10 cellular contexts compared by ENCODE assay signal in the genomic region with DNA sequence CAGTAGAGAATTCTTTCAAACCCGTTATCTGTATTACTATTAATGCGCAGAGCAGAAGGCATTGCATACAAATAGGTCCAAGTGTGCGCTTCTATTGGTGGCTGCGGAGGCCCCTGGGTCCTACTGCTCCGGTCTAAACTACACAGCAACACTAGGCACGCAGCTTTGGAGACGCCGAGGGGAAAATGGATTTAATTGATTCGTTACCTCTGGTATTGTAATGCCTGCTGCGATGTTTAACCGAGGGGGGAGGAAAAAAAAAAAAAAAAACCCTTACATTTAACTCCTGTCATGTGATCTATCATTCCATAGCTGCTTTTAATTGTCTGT. TPM values are rescaled to one million over a fixed set of nuclear protein-coding genes. Genes with fewer than 3 reads are reported as not detected.
DNase-seq lines count a peak whose midpoint lies in the region; ATAC-seq, FAIRE-seq and TF ChIP-seq lines count a peak whose summit lies in the region.
"Had no signal": no experiment of that assay in that cellular context is flagged by ENCODE, and none has a peak within 500 bp of the region (broad histone marks: within the 10 kb centered on the region; RNA-seq: fewer than 3 reads in every experiment).

A gene (minus strand): TSS at position 46 of the 330 bp plus-strand sequence.

- H3K4me3 Mint-ChIP-seq in naive thymus-derived CD8-positive, alpha-beta T cell: no peak within 1 kb of the TSS

- H3K27me3 ChIP-seq in HepG2 (ENCODE audit: control insufficient read depth in 1 of 2, insufficient read depth in 2 of 2, low read length in 2 of 2) (peaks cover 0 to 24% of the 10 kb centered on the region in 2 experiments; a peak in 2 of 5 replicates), right lobe of liver (peaks cover 0 to 9% of the 10 kb centered on the region in 2 donors), endocrine pancreas (ENCODE audit: control insufficient read depth, insufficient read depth, low read length) (no peaks in the 10 kb centered on the region), vagina (no peaks in the 10 kb centered on the region)
- H3K27me3 ChIP-seq: BLaER1 treated with 17β-estradiol and CSF1 and Interleukin-3, amounts not matched to agents 10 nM and 100 nM had no signal

- no peak for FAIRE-seq in HepG2 (lab: Jason Lieb, UNC)
- no peak for FAIRE-seq in RCC 7860 (lab: Jason Lieb, UNC)

- H2AFZ ChIP-seq in HepG2 (ENCODE audit: low read length): no peak within 1 kb of the TSS

- peaks cover 0 to 18% (median 3%) of the 10 kb centered on the region in 9 donors for H3K9me3 Mint-ChIP-seq in naive thymus-derived CD8-positive, alpha-beta T cell

- BruUV-seq in HepG2 (replicated peaks; lab: Mats Ljungman, UMichigan): no TSS peak

- intact Hi-C loops in HepG2 (cut with micrococcal nuclease; ENCODE audit: unreplicated experiment): no loop called here
- intact Hi-C loops in right lobe of liver (cut with DNase I): no loop called here
- intact Hi-C loops in vagina (cut with DNase I): no loop called here

- H3K27ac ChIP-seq in HepG2 (ENCODE audit: extremely low read length, insufficient read depth, low read length): no peak within 1 kb of the TSS
- H3K27ac ChIP-seq in right lobe of liver: no peak within 1 kb of the TSS
- H3K27ac ChIP-seq in vagina: no peak within 1 kb of the TSS
- H3K27ac ChIP-seq: BLaER1 treated with 17β-estradiol and CSF1 and Interleukin-3, amounts not matched to agents 10 nM and 100 nM had no signal

- H3K79me2 ChIP-seq in HepG2 (ENCODE audit: insufficient read depth, low read length): no peaks in the 10 kb centered on the region

- WGBS in HepG2 (ENCODE audit: low lambda C conversion rate): 14% methylated on average over 11 of the region's 11 CpGs
- 5% methylated on average over 11 of the region's 11 CpGs for WGBS in right lobe of liver (ENCODE audit: insufficient coverage, low coverage, low lambda C conversion rate, missing lambda C conversion rate)

- DNase-seq in HepG2 (ENCODE audit: low spot score) (no peak), right lobe of liver (no peak), vagina (ENCODE audit: extremely low spot score in 2 of 2) (no peak), NCI-H226 (no peak), RCC 7860 (ENCODE audit: low spot score) (no peak)
- DNase-seq in naive thymus-derived CD8-positive, alpha-beta T cell: no peak
- DNase-seq: stimulated activated CD4-positive, alpha-beta T cell treated with anti-CD3 and anti-CD28 coated beads, Interleukin-12 subunit alpha, Interleukin-12 subunit beta, amount 100 ng/mL, for 4 hours had no signal

- H3K9me3 ChIP-seq in HepG2 (ENCODE audit: low read length) (no peaks in the 10 kb centered on the region), right lobe of liver (no peaks in the 10 kb centered on the region), endocrine pancreas (ENCODE audit: control insufficient read depth, low read length) (no peaks in the 10 kb centered on the region), vagina (no peaks in the 10 kb centered on the region)

- no peaks in the 10 kb centered on the region for H4K20me1 ChIP-seq in HepG2 (ENCODE audit: insufficient read depth, low read length)
- H4K20me1 ChIP-seq: BLaER1 treated with 17β-estradiol and CSF1 and Interleukin-3, amounts not matched to agents 10 nM and 100 nM had no signal

- POLR2A ChIA-PET in HepG2 (lab: Yijun Ruan, JAX): no interaction called here
- POLR2A ChIA-PET in naive thymus-derived CD8-positive, alpha-beta T cell (lab: Charles Lee): no interaction called here

- no peak for TF ChIP-seq RAD21 in HepG2 (CRISPR knock-in tag; IDR thresholded peaks at IDR 0.05)

- H3K4me1 Mint-ChIP-seq in naive thymus-derived CD8-positive, alpha-beta T cell: no peaks in the 10 kb centered on the region

- CTCF ChIA-PET in HepG2 (lab: Yijun Ruan, JAX; ENCODE audit: low intra/inter-chr PET ratio, low total read pairs): no interaction called here

- in situ Hi-C loops in HepG2 (cut with HindIII; ENCODE audit: extremely low pct_ligation_motif_present, low pct_unique_long_range_greater_than_20kb): no loop called here

- H3K4me2 ChIP-seq in HepG2 (ENCODE audit: low read depth, low read length): no peak within 1 kb of the TSS
- H3K4me2 ChIP-seq: BLaER1 treated with 17β-estradiol and CSF1 and Interleukin-3, amounts not matched to agents 10 nM and 100 nM had no signal

- TF ChIP-seq EP300 in HepG2 (IDR thresholded peaks at IDR 0.05; ENCODE audit: low read depth in 2 of 2, low read length in 2 of 2) (no peak), HepG2 (CRISPR knock-in tag; IDR thresholded peaks at IDR 0.05; ENCODE audit: borderline replicate concordance) (no peak)

- TF ChIP-seq POLR2A in HepG2 (IDR thresholded peaks at IDR 0.05; ENCODE audit: insufficient read depth in 1 of 2, low read depth in 2 of 2, low read length in 2 of 2): no peak
- no peak for TF ChIP-seq POLR2A in right lobe of liver (IDR thresholded peaks at IDR 0.05)
- TF ChIP-seq POLR2A in vagina (IDR thresholded peaks at IDR 0.05): no peak

- H3K36me3 Mint-ChIP-seq in naive thymus-derived CD8-positive, alpha-beta T cell: peaks cover 0 to 7% (median 0%) of the 10 kb centered on the region in 3 donors

- H3K27me3 Mint-ChIP-seq in naive thymus-derived CD8-positive, alpha-beta T cell: peaks cover 0 to 16% (median 6%) of the 10 kb centered on the region in 5 donors

- H3K36me3 ChIP-seq in HepG2 (replicated peaks in 1 of 2; ENCODE audit: control insufficient read depth in 1 of 2, insufficient read depth in 2 of 2, low read length in 2 of 2) (no peaks in the 10 kb centered on the region), right lobe of liver (no peaks in the 10 kb centered on the region), endocrine pancreas (ENCODE audit: control insufficient read depth, insufficient read depth, low read length) (no peaks in the 10 kb centered on the region), vagina (no peaks in the 10 kb centered on the region)
- H3K36me3 ChIP-seq: BLaER1 treated with 17β-estradiol and CSF1 and Interleukin-3, amounts not matched to agents 10 nM and 100 nM had no signal

- H3K9ac ChIP-seq in HepG2 (ENCODE audit: insufficient read depth, low read depth, low read length) (no peak within 1 kb of the TSS), endocrine pancreas (ENCODE audit: control insufficient read depth, insufficient read depth, low read length) (peak within 1 kb of the TSS; percentile 17)
- H3K9ac ChIP-seq: BLaER1 treated with 17β-estradiol and CSF1 and Interleukin-3, amounts not matched to agents 10 nM and 100 nM had no signal

- no peak within 1 kb of the TSS for H3K4me3 ChIP-seq in HepG2 (replicated peaks in 1 of 3; ENCODE audit: insufficient read depth in 1 of 3, low read depth in 2 of 3, low read length in 3 of 3)
- no peak within 1 kb of the TSS for H3K4me3 ChIP-seq in right lobe of liver
- H3K4me3 ChIP-seq in endocrine pancreas (ENCODE audit: control insufficient read depth, insufficient read depth, low read length): peak within 1 kb of the TSS; percentile 78
- H3K4me3 ChIP-seq in vagina: peak within 1 kb of the TSS in 1 of 2 donors; percentile 1
- H3K4me3 ChIP-seq: BLaER1 treated with 17β-estradiol and CSF1 and Interleukin-3, amounts not matched to agents 10 nM and 100 nM had no signal

- no peak within 1 kb of the TSS for H3K27ac Mint-ChIP-seq in naive thymus-derived CD8-positive, alpha-beta T cell

- TF ChIP-seq CTCF in HepG2 (CRISPR knock-in tag; IDR thresholded peaks at IDR 0.05) (no peak), right lobe of liver (IDR thresholded peaks at IDR 0.05) (no peak), vagina (IDR thresholded peaks at IDR 0.05) (no peak)

- ATAC-seq in HepG2: no peak
- no peak for ATAC-seq in right lobe of liver
- ATAC-seq in naive thymus-derived CD8-positive, alpha-beta T cell: no peak
- ATAC-seq in activated CD4-positive, CD25-positive, alpha-beta regulatory T cell treated with anti-CD3 and anti-CD28 coated beads, Interleukin-2, amount 50 U/mL, for 24 hours: no peak

- H3K4me1 ChIP-seq in HepG2 (ENCODE audit: insufficient read depth, low read length) (no peaks in the 10 kb centered on the region), right lobe of liver (peaks cover 0 to 4% (median 0%) of the 10 kb centered on the region in 4 donors), endocrine pancreas (ENCODE audit: control insufficient read depth, insufficient read depth, low read length) (no peaks in the 10 kb centered on the region), vagina (peaks cover 8% of the 10 kb centered on the region)
- H3K4me1 ChIP-seq: BLaER1 treated with 17β-estradiol and CSF1 and Interleukin-3, amounts not matched to agents 10 nM and 100 nM had no signal

RNA-seq across cellular contexts. Expression of the gene that starts here (rescaled TPM):
- total RNA-seq in HepG2 (2016; rRNA removed; fragmentation: Illumina TruSeq; extraction: Trizol) (53.1 and 71.0 TPM in 2 replicates), right lobe of liver (1 to 10 TPM; 1.1 to 7.2 (median 4.3) TPM), vagina (66.5 TPM)
- total RNA-seq in HepG2 (2016; cell fraction: cytosol; rRNA removed; fragmentation: Illumina TruSeq; extraction: Trizol; ENCODE audit: low read depth): 8.0 and 8.5 TPM in 2 replicates
- total RNA-seq in HepG2 (2016; cell fraction: insoluble cytoplasmic fraction; rRNA removed; fragmentation: Illumina TruSeq; extraction: Trizol): 43.4 and 71.0 TPM in 2 replicates
- total RNA-seq in HepG2 (2016; cell fraction: membrane; rRNA removed; fragmentation: Illumina TruSeq; extraction: Trizol): 16.5 and 27.4 TPM in 2 replicates
- total RNA-seq in HepG2 (2016; cell fraction: nucleus; rRNA removed; fragmentation: Illumina TruSeq; extraction: Trizol): 107 and 122 TPM in 2 replicates
- 52.2 and 55.8 TPM in 2 replicates for polyA plus RNA-seq in HepG2 (2011; rRNA removed)
- 35.5 and 43.2 TPM in 2 replicates for polyA plus RNA-seq in HepG2 (2011; cell fraction: cytosol; rRNA removed)
- polyA plus RNA-seq in HepG2 (2011; cell fraction: nucleus; rRNA removed): 67.2 and 70.2 TPM in 2 replicates
- 100.0 and 115 TPM in 2 replicates for polyA plus RNA-seq in HepG2 (2012)
- 1.8 and 2.4 TPM in 2 replicates for polyA plus RNA-seq in HepG2 (2016; cell fraction: cytosol; fragmentation: Illumina TruSeq; extraction: Trizol; ENCODE audit: low read depth)
- 34.9 and 47.0 TPM in 2 replicates for polyA plus RNA-seq in HepG2 (2016; cell fraction: insoluble cytoplasmic fraction; fragmentation: Illumina TruSeq; extraction: Trizol; ENCODE audit: low read depth)
- polyA plus RNA-seq in HepG2 (2016; cell fraction: membrane; fragmentation: Illumina TruSeq; extraction: Trizol; ENCODE audit: low read depth): 4.4 and 5.6 TPM in 2 replicates
- 96.7 and 102 TPM in 2 replicates for polyA plus RNA-seq in HepG2 (2016; cell fraction: nucleus; fragmentation: Illumina TruSeq; extraction: Trizol; ENCODE audit: insufficient read depth, low read depth)
- 40.2 and 121 TPM in 2 replicates for polyA minus RNA-seq in HepG2 (2011; rRNA and poly(A)+ RNA removed; ENCODE audit: low replicate concordance)
- 82.7 and 99.7 TPM in 2 replicates for polyA minus RNA-seq in HepG2 (2011; cell fraction: cytosol; rRNA and poly(A)+ RNA removed)
- polyA minus RNA-seq in HepG2 (2011; cell fraction: nucleus; rRNA and poly(A)+ RNA removed): 225 and 255 TPM in 2 replicates
- 10 to 100 TPM; 12.5 to 16.3 TPM for total RNA-seq in naive thymus-derived CD8-positive, alpha-beta T cell
- 10 to 100 TPM in 2 of 3 donors, 1 to 10 TPM in 1; 2.3 to 14.9 (median 10.6) TPM for polyA plus RNA-seq in naive thymus-derived CD8-positive, alpha-beta T cell
